In genomic region chr12:6307521-6307920, GRCh38 we compare ENCODE assay signal across 21 cellular contexts. TPM values are rescaled to one million over a fixed set of nuclear protein-coding genes. Genes with fewer than 3 reads are reported as not detected.
DNase-seq lines count a peak whose midpoint lies in the region; ATAC-seq and TF ChIP-seq lines count a peak whose summit lies in the region.
"Had no signal": no experiment of that assay in that cellular context is flagged by ENCODE, and none has a peak within 500 bp of the region (broad histone marks: within the 10 kb centered on the region; RNA-seq: fewer than 3 reads in every experiment).

No MANE protein-coding gene starts in this region.

- no peaks in the 10 kb centered on the region for H3K36me3 Mint-ChIP-seq in activated naive CD8-positive, alpha-beta T cell treated with anti-CD3 and anti-CD28 coated beads, Interleukin-2, amount 10 ng/mL, durations not matched to agents 7 days and 5 days
- no peaks in the 10 kb centered on the region for H3K36me3 Mint-ChIP-seq in activated naive CD8-positive, alpha-beta T cell treated with anti-CD3 and anti-CD28 coated beads for 36 hours
- no peaks in the 10 kb centered on the region for H3K36me3 Mint-ChIP-seq in stimulated activated effector memory CD8-positive, alpha-beta T cell treated with anti-CD3 and anti-CD28 coated beads, Interleukin-12 subunit alpha, Interleukin-12 subunit beta, amount 100 ng/mL, for 72 hours
- H3K36me3 Mint-ChIP-seq: activated CD4-positive, alpha-beta memory T cell treated with anti-CD3 and anti-CD28 coated beads for 36 hours had no signal

- H3K27me3 Mint-ChIP-seq in activated naive CD8-positive, alpha-beta T cell treated with anti-CD3 and anti-CD28 coated beads, Interleukin-2, amount 10 ng/mL, durations not matched to agents 7 days and 5 days = peaks cover 27% of the 10 kb centered on the region
- H3K27me3 Mint-ChIP-seq in activated naive CD8-positive, alpha-beta T cell treated with anti-CD3 and anti-CD28 coated beads for 36 hours = peaks cover 22% of the 10 kb centered on the region

- H3K27ac ChIP-seq in gastroesophageal sphincter = no peak overlapping the region
- H3K27ac ChIP-seq: GM23248, HL-60, tibial nerve, VCaP had no signal

- WGBS in gastroesophageal sphincter (ENCODE audit: low coverage in 1 of 2), 2 donors = 100% methylated on average over 1 of the region's 5 CpGs; no CpG with 5 or more reads in 1 of the 2 donors

- POLR2A ChIA-PET in activated naive CD8-positive, alpha-beta T cell treated with anti-CD3 and anti-CD28 coated beads, Interleukin-2, amount 10 ng/mL, durations not matched to agents 7 days and 5 days (lab: Charles Lee) = interaction anchor here (0.6 kb wide), 1 partner anchor 234 kb away, joined by 3 read pairs; no protein-coding TSS in a partner anchor

- TF ChIP-seq EP300 in gastroesophageal sphincter (IDR thresholded peaks at IDR 0.05) = no peak

- H3K4me1 Mint-ChIP-seq in activated naive CD8-positive, alpha-beta T cell treated with anti-CD3 and anti-CD28 coated beads, Interleukin-2, amount 10 ng/mL, durations not matched to agents 7 days and 5 days = no peaks in the 10 kb centered on the region
- no peaks in the 10 kb centered on the region for H3K4me1 Mint-ChIP-seq in activated naive CD8-positive, alpha-beta T cell treated with anti-CD3 and anti-CD28 coated beads for 36 hours
- peaks cover 3% of the 10 kb centered on the region for H3K4me1 Mint-ChIP-seq in stimulated activated effector memory CD8-positive, alpha-beta T cell treated with anti-CD3 and anti-CD28 coated beads, Interleukin-12 subunit alpha, Interleukin-12 subunit beta, amount 100 ng/mL, for 72 hours

- H3K4me1 ChIP-seq in gastroesophageal sphincter = peaks cover 0 to 11% (median 8%) of the 10 kb centered on the region in 3 donors

- no peak overlapping the region for H3K4me3 ChIP-seq in gastroesophageal sphincter
- H3K4me3 ChIP-seq: GM23248, tibial nerve had no signal

- peaks cover 28% of the 10 kb centered on the region for H3K27me3 ChIP-seq in gastroesophageal sphincter

- TF ChIP-seq CTCF in gastroesophageal sphincter (IDR thresholded peaks at IDR 0.05) = no peak

- DNase-seq in activated naive CD8-positive, alpha-beta T cell treated with anti-CD3 and anti-CD28 coated beads, Interleukin-2, amount 10 ng/mL, durations not matched to agents 7 days and 5 days = peak; percentile 16
- DNase-seq in activated naive CD8-positive, alpha-beta T cell treated with anti-CD3 and anti-CD28 coated beads for 36 hours = no peak
- DNase-seq in NOMO-1 treated with dmso at 0.1 percent for 144 hours (lab: John Stamatoyannopoulos, UW; ENCODE audit: unreplicated experiment) (peak; percentile 56), NCI-H524 (lab: John Stamatoyannopoulos, UW) (no peak)
- DNase-seq in stimulated activated effector memory CD8-positive, alpha-beta T cell treated with anti-CD3 and anti-CD28 coated beads, Interleukin-12 subunit alpha, Interleukin-12 subunit beta, amount 100 ng/mL, for 72 hours (ENCODE audit: low spot score in 2 of 2) = no peak
- no peak for DNase-seq in stimulated activated CD4-positive, alpha-beta T cell treated with anti-CD3 and anti-CD28 coated beads, Interleukin-4, amount 100 ng/mL, for 4 hours
- DNase-seq: activated CD4-positive, alpha-beta memory T cell treated with anti-CD3 and anti-CD28 coated beads for 36 hours; activated naive CD4-positive, alpha-beta T cell treated with anti-CD3 and anti-CD28 coated beads for 36 hours; activated T-cell treated with anti-CD3 and anti-CD28 coated beads, Interleukin-2, amount 50 U/mL, for 1 hour; CD4-positive, alpha-beta T cell; GM23248; NCI-H1092; NCI-H748 treated with DMSO at 0.1 percent for 48 hours; SK-N-SH; stimulated activated naive CD8-positive, alpha-beta T cell treated with anti-CD3 and anti-CD28 coated beads, Interleukin-15, Interleukin-2, amounts not matched to agents 100 U/mL and 50 U/mL, for 24 hours had no signal

- H3K27ac Mint-ChIP-seq in activated naive CD8-positive, alpha-beta T cell treated with anti-CD3 and anti-CD28 coated beads, Interleukin-2, amount 10 ng/mL, durations not matched to agents 7 days and 5 days = no peak overlapping the region
- H3K27ac Mint-ChIP-seq in activated naive CD8-positive, alpha-beta T cell treated with anti-CD3 and anti-CD28 coated beads for 36 hours = no peak overlapping the region
- peak overlapping the region; percentile 10 for H3K27ac Mint-ChIP-seq in stimulated activated effector memory CD8-positive, alpha-beta T cell treated with anti-CD3 and anti-CD28 coated beads, Interleukin-12 subunit alpha, Interleukin-12 subunit beta, amount 100 ng/mL, for 72 hours
- H3K27ac Mint-ChIP-seq: activated CD4-positive, alpha-beta memory T cell treated with anti-CD3 and anti-CD28 coated beads for 36 hours; activated naive CD4-positive, alpha-beta T cell treated with anti-CD3 and anti-CD28 coated beads for 36 hours; CD4-positive, alpha-beta T cell had no signal

- ATAC-seq in activated naive CD8-positive, alpha-beta T cell treated with anti-CD3 and anti-CD28 coated beads, Interleukin-2, amount 10 ng/mL, durations not matched to agents 7 days and 5 days (ENCODE audit: low read depth) = no peak
- ATAC-seq in gastroesophageal sphincter = peak; percentile 42
- no peak for ATAC-seq in stimulated activated effector memory CD8-positive, alpha-beta T cell treated with anti-CD3 and anti-CD28 coated beads, Interleukin-12 subunit alpha, Interleukin-12 subunit beta, amount 100 ng/mL, for 72 hours
- ATAC-seq in GM21515 (IDR thresholded peaks at IDR 0.05; ENCODE audit: unreplicated experiment) = no peak
- ATAC-seq: Panc1; stimulated activated naive CD8-positive, alpha-beta T cell treated with anti-CD3 and anti-CD28 coated beads, Interleukin-15, Interleukin-2, amounts not matched to agents 100 U/mL and 50 U/mL, for 24 hours had no signal

- H3K9me3 ChIP-seq in gastroesophageal sphincter = no peaks in the 10 kb centered on the region
- H3K9me3 ChIP-seq: SK-N-SH, tibial nerve had no signal

- no peaks in the 10 kb centered on the region for H3K9me3 Mint-ChIP-seq in activated naive CD8-positive, alpha-beta T cell treated with anti-CD3 and anti-CD28 coated beads, Interleukin-2, amount 10 ng/mL, durations not matched to agents 7 days and 5 days
- no peaks in the 10 kb centered on the region for H3K9me3 Mint-ChIP-seq in activated naive CD8-positive, alpha-beta T cell treated with anti-CD3 and anti-CD28 coated beads for 36 hours
- H3K9me3 Mint-ChIP-seq in stimulated activated effector memory CD8-positive, alpha-beta T cell treated with anti-CD3 and anti-CD28 coated beads, Interleukin-12 subunit alpha, Interleukin-12 subunit beta, amount 100 ng/mL, for 72 hours = no peaks in the 10 kb centered on the region
- H3K9me3 Mint-ChIP-seq: activated CD4-positive, alpha-beta memory T cell treated with anti-CD3 and anti-CD28 coated beads for 36 hours; activated naive CD4-positive, alpha-beta T cell treated with anti-CD3 and anti-CD28 coated beads for 36 hours; CD4-positive, alpha-beta T cell had no signal

- no peak overlapping the region for H3K4me3 Mint-ChIP-seq in activated naive CD8-positive, alpha-beta T cell treated with anti-CD3 and anti-CD28 coated beads, Interleukin-2, amount 10 ng/mL, durations not matched to agents 7 days and 5 days
- H3K4me3 Mint-ChIP-seq in activated naive CD8-positive, alpha-beta T cell treated with anti-CD3 and anti-CD28 coated beads for 36 hours = no peak overlapping the region
- H3K4me3 Mint-ChIP-seq in stimulated activated effector memory CD8-positive, alpha-beta T cell treated with anti-CD3 and anti-CD28 coated beads, Interleukin-12 subunit alpha, Interleukin-12 subunit beta, amount 100 ng/mL, for 72 hours = no peak overlapping the region
- H3K4me3 Mint-ChIP-seq: activated CD4-positive, alpha-beta memory T cell treated with anti-CD3 and anti-CD28 coated beads for 36 hours; activated naive CD4-positive, alpha-beta T cell treated with anti-CD3 and anti-CD28 coated beads for 36 hours; CD4-positive, alpha-beta T cell had no signal

- no peak for TF ChIP-seq POLR2A in gastroesophageal sphincter (IDR thresholded peaks at IDR 0.05)

- H3K36me3 ChIP-seq in gastroesophageal sphincter = no peaks in the 10 kb centered on the region
- H3K36me3 ChIP-seq: tibial nerve had no signal

RNA-seq across cellular contexts. Expression of gene PLEKHG6, which starts 3.0 kb away (rescaled TPM):
- not detected for total RNA-seq in activated naive CD8-positive, alpha-beta T cell treated with anti-CD3 and anti-CD28 coated beads, Interleukin-2, amount 10 ng/mL, durations not matched to agents 7 days and 5 days
- total RNA-seq in activated naive CD8-positive, alpha-beta T cell treated with anti-CD3 and anti-CD28 coated beads for 36 hours = under 1 TPM; 0.10 to 0.52 TPM
- total RNA-seq in gastroesophageal sphincter = 10 to 100 TPM in 1 of 4 donors, 1 to 10 TPM in 1, under 1 TPM in 2; 0.35 to 44.5 (median 1.3) TPM
- total RNA-seq: activated CD4-positive, alpha-beta memory T cell treated with anti-CD3 and anti-CD28 coated beads for 36 hours; activated naive CD4-positive, alpha-beta T cell treated with anti-CD3 and anti-CD28 coated beads for 36 hours; CD4-positive, alpha-beta T cell; GM23248 had no signal

RNA-seq across cellular contexts. Expression of gene TNFRSF1A, which starts 34.4 kb away (rescaled TPM):
- 10 to 100 TPM; 82.9 to 87.1 TPM for total RNA-seq in activated naive CD8-positive, alpha-beta T cell treated with anti-CD3 and anti-CD28 coated beads, Interleukin-2, amount 10 ng/mL, durations not matched to agents 7 days and 5 days
- 10 to 100 TPM; 44.8 to 49.1 TPM for total RNA-seq in activated naive CD8-positive, alpha-beta T cell treated with anti-CD3 and anti-CD28 coated beads for 36 hours
- 100 to 1,000 TPM; 150 to 356 (median 227) TPM for total RNA-seq in gastroesophageal sphincter

Comparison
In these comparisons a context has a peak if more than half of its experiments do, and no peak if none do; other contexts are left out.
1. DNase-seq: peak in activated naive CD8-positive, alpha-beta T cell treated with anti-CD3 and anti-CD28 coated beads, Interleukin-2, amount 10 ng/mL, durations not matched to agents 7 days and 5 days (single experiment) and NOMO-1 treated with dmso at 0.1 percent for 144 hours (single experiment); none in activated naive CD8-positive, alpha-beta T cell treated with anti-CD3 and anti-CD28 coated beads for 36 hours (single experiment), stimulated activated effector memory CD8-positive, alpha-beta T cell treated with anti-CD3 and anti-CD28 coated beads, Interleukin-12 subunit alpha, Interleukin-12 subunit beta, amount 100 ng/mL, for 72 hours (0 of 2), stimulated activated CD4-positive, alpha-beta T cell treated with anti-CD3 and anti-CD28 coated beads, Interleukin-4, amount 100 ng/mL, for 4 hours (0 of 2) and NCI-H524 (0 of 2).